In the genomic region with DNA sequence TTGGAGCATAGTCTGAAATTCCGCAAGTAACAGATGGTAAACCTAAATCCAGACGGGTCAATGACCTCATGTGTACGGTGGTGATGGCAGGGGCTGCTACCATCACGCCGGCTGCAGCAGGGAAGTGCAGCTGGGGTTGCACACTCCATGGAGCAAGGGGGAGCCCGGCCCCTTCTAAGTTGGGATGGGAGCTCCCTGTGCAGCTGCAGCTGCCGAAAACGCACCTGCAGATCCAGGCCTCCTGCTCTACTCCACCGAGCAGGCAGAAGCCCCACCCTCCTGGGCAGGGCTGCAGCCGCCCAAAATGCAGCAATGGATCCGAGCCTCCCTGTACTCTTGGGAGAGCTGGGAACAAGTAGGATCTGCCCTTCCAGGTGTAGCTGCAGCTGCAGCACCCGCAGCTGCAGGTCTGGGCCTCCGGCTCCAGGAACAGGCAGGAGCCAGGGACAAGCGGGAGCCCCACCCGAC, we compare ENCODE assay signal across 16 cellular contexts.
"Had no signal": no experiment of that assay in that cellular context is flagged by ENCODE, and none has a peak within 500 bp of the region (broad histone marks: within the 10 kb centered on the region; RNA-seq: fewer than 3 reads in every experiment).

No MANE protein-coding gene starts in this region.

- H3K9me3 ChIP-seq: stomach, thoracic aorta had no signal

- H3K4me3 Mint-ChIP-seq: activated naive CD8-positive, alpha-beta T cell; activated T-cell treated with anti-CD3 and anti-CD28 coated beads, Interleukin-2, amount 50 U/mL, for 24 hours; dendritic cell treated with granulocyte-macrophage colony-stimulating factor and Interleukin-4, amounts not matched to agents 40 ng/mL and 50 ng/mL, for 4 days had no signal

- H3K9me3 Mint-ChIP-seq: activated T-cell treated with anti-CD3 and anti-CD28 coated beads, Interleukin-2, amount 50 U/mL, for 24 hours; dendritic cell treated with granulocyte-macrophage colony-stimulating factor and Interleukin-4, amounts not matched to agents 40 ng/mL and 50 ng/mL, for 4 days had no signal

- H3K27me3 ChIP-seq: esophagus muscularis mucosa, stomach had no signal

- H2AFZ ChIP-seq: parathyroid adenoma had no signal

- H3K4me3 ChIP-seq: esophagus muscularis mucosa, stomach, thoracic aorta had no signal

- DNase-seq: activated CD4-positive, alpha-beta T cell treated with anti-CD3 and anti-CD28 coated beads, Interleukin-2, amount 50 U/mL, for 4 hours; activated CD4-positive, CD25-positive, alpha-beta regulatory T cell treated with anti-CD3 and anti-CD28 coated beads, Interleukin-2, amount 50 U/mL, for 72 hours; activated effector memory CD4-positive, alpha-beta T cell treated with anti-CD3 and anti-CD28 coated beads, Interleukin-2, amount 50 U/mL, for 16 hours; activated T-cell treated with anti-CD3 and anti-CD28 coated beads, Interleukin-2, amount 50 U/mL, for 24 hours; amygdala; cerebellar nuclear complex; kidney glomerular epithelial cell; retina; stimulated activated CD4-positive, alpha-beta T cell treated with anti-CD3 and anti-CD28 coated beads, Interleukin-15, amount 100 ng/mL, for 24 hours; stimulated activated CD4-positive, alpha-beta T cell treated with anti-CD3 and anti-CD28 coated beads, Interleukin-4, amount 100 ng/mL, for 4 hours; stomach had no signal

- H3K4me1 ChIP-seq: esophagus muscularis mucosa, parathyroid adenoma, stomach had no signal

- H3K36me3 Mint-ChIP-seq: activated naive CD8-positive, alpha-beta T cell had no signal

- H3K79me2 ChIP-seq: parathyroid adenoma had no signal

- H3K9ac ChIP-seq: parathyroid adenoma had no signal

- H3K36me3 ChIP-seq: esophagus muscularis mucosa, stomach, thoracic aorta had no signal

- H3K27ac Mint-ChIP-seq: activated naive CD8-positive, alpha-beta T cell; activated T-cell treated with anti-CD3 and anti-CD28 coated beads, Interleukin-2, amount 50 U/mL, for 24 hours; dendritic cell treated with granulocyte-macrophage colony-stimulating factor and Interleukin-4, amounts not matched to agents 40 ng/mL and 50 ng/mL, for 4 days had no signal

- H3K27me3 Mint-ChIP-seq: activated naive CD8-positive, alpha-beta T cell; activated T-cell treated with anti-CD3 and anti-CD28 coated beads, Interleukin-2, amount 50 U/mL, for 24 hours; dendritic cell treated with granulocyte-macrophage colony-stimulating factor and Interleukin-4, amounts not matched to agents 40 ng/mL and 50 ng/mL, for 4 days had no signal

- H3K27ac ChIP-seq: esophagus muscularis mucosa, parathyroid adenoma, stomach, thoracic aorta had no signal
